In genomic region chr11:119751281-119752060, GRCh38 we compare ENCODE assay signal across 13 cellular contexts. TPM values are rescaled to one million over a fixed set of nuclear protein-coding genes. Genes with fewer than 3 reads are reported as not detected.
DNase-seq lines count a peak whose midpoint lies in the region; ATAC-seq and TF ChIP-seq lines count a peak whose summit lies in the region.
"Had no signal": no experiment of that assay in that cellular context is flagged by ENCODE, and none has a peak within 500 bp of the region (broad histone marks: within the 10 kb centered on the region; RNA-seq: fewer than 3 reads in every experiment).

No MANE protein-coding gene starts in this region.

- intact Hi-C loops in breast epithelium (cut with DNase I; ENCODE audit: low total_unique reads), result no loop called here
- intact Hi-C loops in MCF 10A (cut with micrococcal nuclease), result no loop called here
- intact Hi-C loops in OCI-LY7 (cut with micrococcal nuclease; ENCODE audit: unreplicated experiment), result no loop called here

- H3K9me3 ChIP-seq in breast epithelium, result no peaks in the 10 kb centered on the region
- H3K9me3 ChIP-seq in OCI-LY7 (ENCODE audit: low read length), result no peaks in the 10 kb centered on the region

- peak overlapping the region; percentile 31 to 58 for H3K27ac ChIP-seq in breast epithelium
- no peak overlapping the region for H3K27ac ChIP-seq in OCI-LY7 (ENCODE audit: low read depth, low read length, poor library complexity, severe bottlenecking)
- H3K27ac ChIP-seq in brain microvascular endothelial cell, result no peak overlapping the region

- no peak overlapping the region for H3K27ac Mint-ChIP-seq in MCF 10A (ENCODE audit: low read depth, unreplicated experiment)

- no TSS peak for BruUV-seq in MCF 10A (replicated peaks; lab: Mats Ljungman, UMichigan)
- BruUV-seq in OCI-LY7 (replicated peaks; lab: Mats Ljungman, UMichigan), result no TSS peak

- H3K27me3 ChIP-seq in breast epithelium (no peaks in the 10 kb centered on the region), brain microvascular endothelial cell (replicated peaks) (peaks cover 21% of the 10 kb centered on the region)

- no peaks in the 10 kb centered on the region for H3K36me3 Mint-ChIP-seq in MCF 10A (ENCODE audit: insufficient read depth, unreplicated experiment)
- H3K36me3 Mint-ChIP-seq: CD4-positive, alpha-beta memory T cell had no signal

- POLR2A ChIA-PET in MCF 10A (lab: Yijun Ruan, JAX) (interaction anchor here (0.7 kb wide), 1 partner anchor 166 kb away, joined by 3 read pairs; no protein-coding TSS in a partner anchor), OCI-LY7 (lab: Charles Lee) (no interaction called here)

- H3K36me3 ChIP-seq in breast epithelium, result no peaks in the 10 kb centered on the region
- no peaks in the 10 kb centered on the region for H3K36me3 ChIP-seq in OCI-LY7 (ENCODE audit: insufficient read depth, low read length)
- H3K36me3 ChIP-seq in brain microvascular endothelial cell (replicated peaks), result no peaks in the 10 kb centered on the region

- no peak overlapping the region for H2AFZ ChIP-seq in OCI-LY7 (ENCODE audit: low read length)

- no peaks in the 10 kb centered on the region for H3K4me1 Mint-ChIP-seq in MCF 10A (ENCODE audit: insufficient read depth, unreplicated experiment)

- 0 out of 2 replicates have a peak overlapping the region, but pooled peaks have one; percentile 9 for H3K4me2 ChIP-seq in OCI-LY7 (ENCODE audit: low read length)

- TF ChIP-seq POLR2A in breast epithelium (IDR thresholded peaks at IDR 0.05), result no peak

- H3K4me3 Mint-ChIP-seq in MCF 10A (ENCODE audit: unreplicated experiment), result no peak overlapping the region

- in situ Hi-C loops in brain microvascular endothelial cell (cut with HindIII; ENCODE audit: low pct_ligation_motif_present, low sequenced_read_pairs), result no loop called here

- no peak overlapping the region for H3K4me3 ChIP-seq in breast epithelium
- H3K4me3 ChIP-seq in OCI-LY7 (ENCODE audit: low read depth, low read length, poor library complexity, severe bottlenecking), result no peak overlapping the region
- H3K4me3 ChIP-seq in brain microvascular endothelial cell (ENCODE audit: low read depth, low read length), result no peak overlapping the region

- no peak for DNase-seq in breast epithelium (ENCODE audit: low spot score in 2 of 2)
- DNase-seq in MCF 10A (ENCODE audit: unreplicated experiment), result no peak
- DNase-seq in OCI-LY7 (ENCODE audit: low spot score), result peak; percentile 43
- peak; percentile 24 for DNase-seq in stimulated activated naive CD8-positive, alpha-beta T cell treated with anti-CD3 and anti-CD28 coated beads, Interleukin-15, Interleukin-2, amounts not matched to agents 100 U/mL and 50 U/mL, for 24 hours
- no peak for DNase-seq in T1000 (lab: John Stamatoyannopoulos, UW)
- DNase-seq in RKO (ENCODE audit: low spot score), result no peak
- no peak for DNase-seq in brain microvascular endothelial cell
- DNase-seq: activated CD8-positive, alpha-beta memory T cell treated with anti-CD3 and anti-CD28 coated beads, Interleukin-2, amount 50 U/mL, for 4 hours; caudate nucleus; NCI-H1694; SIG-M5 had no signal

- CTCF ChIA-PET in MCF 10A (lab: Yijun Ruan, JAX) (interaction anchor here (1.0 kb wide), 1 partner anchor 16 kb away, joined by 3 read pairs; no protein-coding TSS in a partner anchor), OCI-LY7 (lab: Charles Lee; ENCODE audit: unreplicated experiment) (no interaction called here)

- no peaks in the 10 kb centered on the region for H4K20me1 ChIP-seq in OCI-LY7 (ENCODE audit: insufficient read depth, low read length)

- H3K9me3 Mint-ChIP-seq in MCF 10A (ENCODE audit: unreplicated experiment), result no peaks in the 10 kb centered on the region
- H3K9me3 Mint-ChIP-seq: CD4-positive, alpha-beta memory T cell had no signal

- H3K79me2 ChIP-seq in OCI-LY7 (ENCODE audit: insufficient read depth, low read depth, low read length), result no peaks in the 10 kb centered on the region

- ATAC-seq in HG02759 (IDR thresholded peaks at IDR 0.05; ENCODE audit: unreplicated experiment), result peak; percentile 42
- ATAC-seq in stimulated activated naive CD8-positive, alpha-beta T cell treated with anti-CD3 and anti-CD28 coated beads, Interleukin-15, Interleukin-2, amounts not matched to agents 100 U/mL and 50 U/mL, for 24 hours, result peak; percentile 41

- TF ChIP-seq CTCF in breast epithelium (IDR thresholded peaks at IDR 0.05), result no peak
- no peak for TF ChIP-seq CTCF in MCF 10A (IDR thresholded peaks at IDR 0.05; ENCODE audit: unreplicated experiment)
- TF ChIP-seq CTCF in OCI-LY7 (conservative IDR thresholded peaks at IDR 0.05; ENCODE audit: low read length), result no peak
- no peak for TF ChIP-seq CTCF in brain microvascular endothelial cell (IDR thresholded peaks at IDR 0.05; ENCODE audit: low read depth, low read length, missing control alignments)

- H3K4me1 ChIP-seq in breast epithelium, result peaks cover 0 to 8% of the 10 kb centered on the region in 2 donors
- H3K4me1 ChIP-seq in OCI-LY7 (ENCODE audit: insufficient read depth, low read length, poor library complexity, severe bottlenecking), result peaks cover 4% of the 10 kb centered on the region

- no peaks in the 10 kb centered on the region for H3K9me2 ChIP-seq in OCI-LY7 (ENCODE audit: insufficient read depth, low read length)

- peaks cover 10% of the 10 kb centered on the region for H3K27me3 Mint-ChIP-seq in MCF 10A (ENCODE audit: insufficient read depth, unreplicated experiment)

RNA-seq across cellular contexts. Expression of gene NECTIN1, which starts 22.5 kb away (rescaled TPM):
- total RNA-seq in breast epithelium (1 to 10 TPM; 2.6 to 6.6 (median 4.5) TPM), MCF 10A (2022) (59.2 and 78.6 TPM in 2 replicates), OCI-LY7 (2022) (11.5 and 14.3 TPM in 2 replicates)
- total RNA-seq in OCI-LY7 (2014; rRNA removed; shearing (Covaris generic)), result 2.3 and 5.8 TPM in 2 replicates

Comparison
In these comparisons a context has a peak if more than half of its experiments do, and no peak if none do; other contexts are left out.
1. DNase-seq: peak in OCI-LY7 (single experiment) and stimulated activated naive CD8-positive, alpha-beta T cell treated with anti-CD3 and anti-CD28 coated beads, Interleukin-15, Interleukin-2, amounts not matched to agents 100 U/mL and 50 U/mL, for 24 hours (single experiment); none in breast epithelium (0 of 2), MCF 10A (single experiment), T1000 (single experiment), RKO (single experiment) and brain microvascular endothelial cell (single experiment).
2. H3K27ac ChIP-seq: peak in breast epithelium (2 of 2); none in OCI-LY7 (single experiment) and brain microvascular endothelial cell (single experiment).